In genomic region chr12:13000935-13001724, GRCh38 we compare ENCODE assay signal across 8 cellular contexts. TPM values are rescaled to one million over a fixed set of nuclear protein-coding genes. Genes with fewer than 3 reads are reported as not detected.
DNase-seq lines count a peak whose midpoint lies in the region; ATAC-seq, FAIRE-seq and TF ChIP-seq lines count a peak whose summit lies in the region.

No MANE protein-coding gene starts in this region.

- no peak for TF ChIP-seq POLR2A in lower leg skin (IDR thresholded peaks at IDR 0.05)

- H3K4me1 ChIP-seq in effector memory CD4-positive, alpha-beta T cell (ENCODE audit: control insufficient read depth, insufficient read depth, low read length, poor library complexity, severe bottlenecking), result peaks cover 8% of the 10 kb centered on the region

- FAIRE-seq in GM19239 (lab: Jason Lieb, UNC), result no peak

- WGBS in lower leg skin, 2 donors, result 1% methylated on average over 51 to 53 of the region's 79 CpGs

- no peak for ATAC-seq in GM19455 (IDR thresholded peaks at IDR 0.05; ENCODE audit: unreplicated experiment)

- CTCF ChIA-PET in activated CD4-positive, alpha-beta memory T cell treated with anti-CD3 and anti-CD28 coated beads for 36 hours (lab: Charles Lee), result interaction anchor here (3.3 kb wide), 1 partner anchor 210 kb away, joined by 18 read pairs; no protein-coding TSS in a partner anchor

- DNase-seq in AML-193 (lab: John Stamatoyannopoulos, UW) (peak; percentile 31 to 50), GM19239 (ENCODE audit: insufficient read length, low spot score) (peak; percentile 28), NCI-H1930 (lab: John Stamatoyannopoulos, UW) (peak; percentile 65 to 75), lower leg skin (ENCODE audit: low spot score in 2 of 2) (peak in 1 of 2 donors; percentile 90)
- DNase-seq in activated CD4-positive, alpha-beta memory T cell treated with anti-CD3 and anti-CD28 coated beads for 36 hours, result peak; percentile 42
- peak in 2 of 3 donors; percentile 9 to 21 for DNase-seq in effector memory CD4-positive, alpha-beta T cell
- DNase-seq in stimulated activated CD8-positive, alpha-beta memory T cell treated with anti-CD3 and anti-CD28 coated beads, Interleukin-2, amount 100 ng/mL, for 48 hours (ENCODE audit: low read depth in 2 of 2), result peak; percentile 16 to 28

- no peaks in the 10 kb centered on the region for H3K36me3 Mint-ChIP-seq in activated CD4-positive, alpha-beta memory T cell treated with anti-CD3 and anti-CD28 coated beads for 36 hours

- no peaks in the 10 kb centered on the region for H3K27me3 ChIP-seq in effector memory CD4-positive, alpha-beta T cell (replicated peaks; ENCODE audit: control insufficient read depth, insufficient read depth, low read length, poor library complexity, severe bottlenecking)

- peaks cover 6% of the 10 kb centered on the region for H3K27me3 Mint-ChIP-seq in activated CD4-positive, alpha-beta memory T cell treated with anti-CD3 and anti-CD28 coated beads for 36 hours

- H3K27ac ChIP-seq in effector memory CD4-positive, alpha-beta T cell (ENCODE audit: insufficient read depth, low read length, poor library complexity, severe bottlenecking), result peak overlapping the region; percentile 67

- no peak for TF ChIP-seq CTCF in lower leg skin (IDR thresholded peaks at IDR 0.05)

- H3K36me3 ChIP-seq in effector memory CD4-positive, alpha-beta T cell (ENCODE audit: control insufficient read depth, insufficient read depth, low read length), result no peaks in the 10 kb centered on the region

- H3K4me1 Mint-ChIP-seq in activated CD4-positive, alpha-beta memory T cell treated with anti-CD3 and anti-CD28 coated beads for 36 hours (ENCODE audit: low read depth), result peaks cover 25% of the 10 kb centered on the region

- no peaks in the 10 kb centered on the region for H3K9me3 Mint-ChIP-seq in activated CD4-positive, alpha-beta memory T cell treated with anti-CD3 and anti-CD28 coated beads for 36 hours

- intact Hi-C loops in activated CD4-positive, alpha-beta memory T cell treated with anti-CD3 and anti-CD28 coated beads for 36 hours (cut with micrococcal nuclease), result loop anchor here (1.0 to 5.0 kb wide), 10 partner anchors 46 to 1366 kb away; partner anchors contain the start of genes ATF7IP, DDX47, DUSP16 and EMP1
- intact Hi-C loops in lower leg skin (cut with DNase I; ENCODE audit: low total_unique reads), result no loop called here

- POLR2A ChIA-PET in activated CD4-positive, alpha-beta memory T cell treated with anti-CD3 and anti-CD28 coated beads for 36 hours (lab: Charles Lee), result no interaction called here

- peak overlapping the region; percentile 71 for H3K4me3 ChIP-seq in effector memory CD4-positive, alpha-beta T cell (ENCODE audit: insufficient read depth, low read depth, low read length, poor library complexity, severe bottlenecking)
- peak overlapping the region; percentile 46 for H3K4me3 ChIP-seq in lower leg skin (ENCODE audit: low read depth, poor library complexity, severe bottlenecking)

- peak overlapping the region; percentile 82 for H3K4me3 Mint-ChIP-seq in activated CD4-positive, alpha-beta memory T cell treated with anti-CD3 and anti-CD28 coated beads for 36 hours

- H3K9me3 ChIP-seq in effector memory CD4-positive, alpha-beta T cell (ENCODE audit: control insufficient read depth, low read length), result no peaks in the 10 kb centered on the region

- H3K27ac Mint-ChIP-seq in activated CD4-positive, alpha-beta memory T cell treated with anti-CD3 and anti-CD28 coated beads for 36 hours, result peak overlapping the region; percentile 53

RNA-seq across cellular contexts. Expression of gene HEBP1, which starts 1.1 kb away (rescaled TPM):
- 10 to 100 TPM; 20.5 to 22.4 TPM for total RNA-seq in activated CD4-positive, alpha-beta memory T cell treated with anti-CD3 and anti-CD28 coated beads for 36 hours
- 10 to 100 TPM; 34.1 to 41.5 (median 37.5) TPM for total RNA-seq in lower leg skin

RNA-seq across cellular contexts. Expression of gene FAM234B, which starts 43.1 kb away (rescaled TPM):
- total RNA-seq in activated CD4-positive, alpha-beta memory T cell treated with anti-CD3 and anti-CD28 coated beads for 36 hours, result 1 to 10 TPM; 6.8 TPM
- total RNA-seq in lower leg skin, result 10 to 100 TPM; 19.3 to 41.4 (median 25.6) TPM

RNA-seq across cellular contexts. Expression of gene GPRC5D, which starts 49.2 kb away (rescaled TPM):
- total RNA-seq in activated CD4-positive, alpha-beta memory T cell treated with anti-CD3 and anti-CD28 coated beads for 36 hours, result under 1 TPM in 1 of 2 experiments, not detected in 1; 0.46 TPM
- total RNA-seq in lower leg skin, result 10 to 100 TPM in 2 of 4 donors, not detected in 2; 27.9 to 51.1 TPM
